Comparison of ENCODE assay signal across 22 cellular contexts in genomic region chr16:1786242-1787055, GRCh38. TPM values are rescaled to one million over a fixed set of nuclear protein-coding genes. Genes with fewer than 3 reads are reported as not detected.
A peak's percentile ranks its signal among the peaks of the same experiment; 100 is the strongest.
DNase-seq lines count a peak whose midpoint lies in the region; ATAC-seq and TF ChIP-seq lines count a peak whose summit lies in the region.
"Had no signal": no experiment of that assay in that cellular context is flagged by ENCODE, and none has a peak within 500 bp of the region (broad histone marks: within the 10 kb centered on the region; RNA-seq: fewer than 3 reads in every experiment).

No MANE protein-coding gene starts in this region.

- ATAC-seq in DND-41 (ENCODE audit: insufficient read depth, low read depth), result no peak
- ATAC-seq in activated CD8-positive, alpha-beta T cell treated with anti-CD3 and anti-CD28 coated beads for 36 hours, result no peak
- ATAC-seq: foreskin keratinocyte, left colon, Panc1 had no signal

- H2BK120ac ChIP-seq in mesenchymal stem cell (ENCODE audit: low read depth, low read length), result no peak overlapping the region

- H3K4me1 ChIP-seq in DND-41 (ENCODE audit: insufficient read depth, low read length), result peaks cover 30% of the 10 kb centered on the region
- H3K4me1 ChIP-seq in colonic mucosa, result peaks cover 2% of the 10 kb centered on the region
- peaks cover 11% of the 10 kb centered on the region for H3K4me1 ChIP-seq in mesenchymal stem cell (ENCODE audit: control insufficient read depth, insufficient read depth, low read depth, low read length)
- H3K4me1 ChIP-seq: foreskin keratinocyte had no signal

- H3K79me2 ChIP-seq in DND-41 (ENCODE audit: insufficient read depth, low read length), result peaks cover 62% of the 10 kb centered on the region

- H3K27ac ChIP-seq in DND-41 (ENCODE audit: low read length), result no peak overlapping the region
- H3K27ac ChIP-seq in colonic mucosa, result no peak overlapping the region
- no peak overlapping the region for H3K27ac ChIP-seq in mesenchymal stem cell (ENCODE audit: low read length, poor library complexity, severe bottlenecking)
- H3K27ac ChIP-seq: foreskin keratinocyte, neutrophil, sigmoid colon, vagina had no signal

- H3K36me3 Mint-ChIP-seq in MCF 10A (ENCODE audit: insufficient read depth, unreplicated experiment), result peaks cover 25% of the 10 kb centered on the region
- H3K36me3 Mint-ChIP-seq in activated CD8-positive, alpha-beta T cell treated with anti-CD3 and anti-CD28 coated beads for 36 hours (ENCODE audit: low read depth), result peaks cover 7% of the 10 kb centered on the region

- H3K4me2 ChIP-seq in DND-41 (ENCODE audit: insufficient read depth, low read length) (no peak overlapping the region), mesenchymal stem cell (ENCODE audit: low read length, poor library complexity, severe bottlenecking) (no peak overlapping the region)
- H3K4me2 ChIP-seq: SK-N-SH had no signal

- peaks cover 43% of the 10 kb centered on the region for H3K79me1 ChIP-seq in mesenchymal stem cell (replicated peaks; ENCODE audit: low read length, poor library complexity, severe bottlenecking)

- peaks cover 5% of the 10 kb centered on the region for H3K4me1 Mint-ChIP-seq in MCF 10A (ENCODE audit: insufficient read depth, unreplicated experiment)
- peaks cover 21% of the 10 kb centered on the region for H3K4me1 Mint-ChIP-seq in activated CD8-positive, alpha-beta T cell treated with anti-CD3 and anti-CD28 coated beads for 36 hours (ENCODE audit: low read depth)

- TF ChIP-seq CTCF in DND-41 (IDR thresholded peaks at IDR 0.05; ENCODE audit: borderline replicate concordance, extremely low read depth, low read length, poor library complexity, severe bottlenecking), result peak; percentile 10
- no peak for TF ChIP-seq CTCF in colonic mucosa (IDR thresholded peaks at IDR 0.05)
- TF ChIP-seq CTCF in MCF 10A (IDR thresholded peaks at IDR 0.05; ENCODE audit: unreplicated experiment), result no peak
- TF ChIP-seq CTCF in activated CD8-positive, alpha-beta T cell treated with anti-CD3 and anti-CD28 coated beads for 36 hours (IDR thresholded peaks at IDR 0.05), result no peak

- H3K4me3 Mint-ChIP-seq in MCF 10A (ENCODE audit: unreplicated experiment), result no peak overlapping the region
- H3K4me3 Mint-ChIP-seq in activated CD8-positive, alpha-beta T cell treated with anti-CD3 and anti-CD28 coated beads for 36 hours, result no peak overlapping the region

- H3K4me3 ChIP-seq in DND-41 (ENCODE audit: low read depth in 1 of 2, low read length in 2 of 2) (no peak overlapping the region), H7 (ENCODE audit: insufficient read depth, low read depth, low read length) (no peak overlapping the region), colonic mucosa (no peak overlapping the region), mesenchymal stem cell (ENCODE audit: insufficient read depth in 1 of 2, low read depth in 1 of 2, low read length in 2 of 2) (no peak overlapping the region)
- H3K4me3 ChIP-seq: sigmoid colon, vagina had no signal

- no peaks in the 10 kb centered on the region for H3K27me3 Mint-ChIP-seq in MCF 10A (ENCODE audit: insufficient read depth, unreplicated experiment)
- no peaks in the 10 kb centered on the region for H3K27me3 Mint-ChIP-seq in activated CD8-positive, alpha-beta T cell treated with anti-CD3 and anti-CD28 coated beads for 36 hours

- no peaks in the 10 kb centered on the region for H3K9me3 Mint-ChIP-seq in MCF 10A (ENCODE audit: unreplicated experiment)
- H3K9me3 Mint-ChIP-seq in activated CD8-positive, alpha-beta T cell treated with anti-CD3 and anti-CD28 coated beads for 36 hours, result no peaks in the 10 kb centered on the region

- no peak overlapping the region for H3K18ac ChIP-seq in mesenchymal stem cell (ENCODE audit: low read depth in 1 of 2, low read length in 2 of 2)

- no peak overlapping the region for H2BK5ac ChIP-seq in mesenchymal stem cell (ENCODE audit: low read depth, low read length, poor library complexity, severe bottlenecking)

- CTCF ChIA-PET in MCF 10A (lab: Yijun Ruan, JAX), result interaction anchor here (0.6 kb wide), 1 partner anchor 436 kb away, joined by 3 read pairs; no protein-coding TSS in a partner anchor
- CTCF ChIA-PET in activated CD8-positive, alpha-beta T cell treated with anti-CD3 and anti-CD28 coated beads for 36 hours (lab: Charles Lee), result no interaction called here

- POLR2A ChIA-PET in MCF 10A (lab: Yijun Ruan, JAX), result interaction anchor here (0.6 kb wide), 1 partner anchor 76 kb away, joined by 3 read pairs; no protein-coding TSS in a partner anchor
- POLR2A ChIA-PET in activated CD8-positive, alpha-beta T cell treated with anti-CD3 and anti-CD28 coated beads for 36 hours (lab: Charles Lee), result no interaction called here

- no TSS peak for BruUV-seq in MCF 10A (replicated peaks; lab: Mats Ljungman, UMichigan)

- no peak overlapping the region for H2AFZ ChIP-seq in DND-41 (ENCODE audit: low read depth, low read length)
- no peak overlapping the region for H2AFZ ChIP-seq in mesenchymal stem cell (ENCODE audit: low read depth, low read length)

- intact Hi-C loops in colonic mucosa (cut with DNase I), result no loop called here
- intact Hi-C loops in MCF 10A (cut with micrococcal nuclease), result no loop called here
- intact Hi-C loops in activated CD8-positive, alpha-beta T cell treated with anti-CD3 and anti-CD28 coated beads for 36 hours (cut with micrococcal nuclease), result no loop called here

- DNase-seq in DND-41 (no peak), H7 (peak; percentile 82), colonic mucosa (peak; percentile 16), mesenchymal stem cell (no peak), NCI-H524 treated with DMSO at 0.1 percent for 48 hours (lab: John Stamatoyannopoulos, UW) (no peak), MCF 10A (ENCODE audit: unreplicated experiment) (no peak)
- no peak for DNase-seq in activated CD8-positive, alpha-beta T cell treated with anti-CD3 and anti-CD28 coated beads for 36 hours
- DNase-seq: activated CD4-positive, alpha-beta T cell treated with anti-CD3 and anti-CD28 coated beads for 1 hour; activated naive CD4-positive, alpha-beta T cell; AML-193; COR-L47; EL; foreskin keratinocyte; Karpas-422; NCI-H1105; NCI-H82; sigmoid colon; SK-N-SH had no signal

- H3K9ac ChIP-seq in DND-41 (ENCODE audit: low read depth, low read length) (no peak overlapping the region), colonic mucosa (ENCODE audit: low read depth in 2 of 2, low read length in 2 of 2) (no peak overlapping the region), mesenchymal stem cell (ENCODE audit: low read length) (no peak overlapping the region)
- H3K9ac ChIP-seq: SK-N-SH had no signal

- H4K91ac ChIP-seq in mesenchymal stem cell (ENCODE audit: low read length), result peak overlapping the region; percentile 40

- H3K27me3 ChIP-seq in DND-41 (ENCODE audit: insufficient read depth, low read length, poor library complexity), result no peaks in the 10 kb centered on the region
- no peaks in the 10 kb centered on the region for H3K27me3 ChIP-seq in H7 (ENCODE audit: control insufficient read depth, insufficient read depth, low read length)
- no peaks in the 10 kb centered on the region for H3K27me3 ChIP-seq in colonic mucosa
- H3K27me3 ChIP-seq in mesenchymal stem cell (ENCODE audit: control insufficient read depth in 1 of 2, insufficient read depth in 1 of 2, low read length in 2 of 2), result no peaks in the 10 kb centered on the region
- H3K27me3 ChIP-seq: foreskin keratinocyte, neutrophil, sigmoid colon, vagina had no signal

- no peak overlapping the region for H3K27ac Mint-ChIP-seq in MCF 10A (ENCODE audit: low read depth, unreplicated experiment)
- H3K27ac Mint-ChIP-seq in activated CD8-positive, alpha-beta T cell treated with anti-CD3 and anti-CD28 coated beads for 36 hours, result no peak overlapping the region

- peaks cover 81% of the 10 kb centered on the region for H4K20me1 ChIP-seq in DND-41 (ENCODE audit: insufficient read depth, low read length)

- H2BK15ac ChIP-seq in mesenchymal stem cell (ENCODE audit: low read depth, poor library complexity, severe bottlenecking), result no peak overlapping the region

- H3K9me3 ChIP-seq in DND-41 (ENCODE audit: insufficient read depth, low read length, severe bottlenecking) (no peaks in the 10 kb centered on the region), colonic mucosa (no peaks in the 10 kb centered on the region), mesenchymal stem cell (ENCODE audit: control insufficient read depth, low read length) (no peaks in the 10 kb centered on the region)
- H3K9me3 ChIP-seq: neutrophil, sigmoid colon, SK-N-SH, vagina had no signal

- no peak overlapping the region for H3K4ac ChIP-seq in mesenchymal stem cell (ENCODE audit: low read depth in 1 of 2, low read length in 2 of 2)

- H2BK12ac ChIP-seq in mesenchymal stem cell (ENCODE audit: low read length in 2 of 2), result no peak overlapping the region

- H4K8ac ChIP-seq in mesenchymal stem cell (ENCODE audit: low read length), result no peak overlapping the region

- H3K36me3 ChIP-seq in DND-41 (ENCODE audit: insufficient read depth, low read length) (peaks cover 69% of the 10 kb centered on the region), H7 (replicated peaks; ENCODE audit: control insufficient read depth, insufficient read depth, low read length) (no peaks in the 10 kb centered on the region; the same call in none of the 2 replicates), colonic mucosa (no peaks in the 10 kb centered on the region), mesenchymal stem cell (ENCODE audit: control insufficient read depth in 1 of 2, insufficient read depth in 2 of 2, low read depth in 1 of 2, low read length in 2 of 2) (peaks cover 26 to 65% of the 10 kb centered on the region in 2 experiments)

- H3K23ac ChIP-seq in mesenchymal stem cell (ENCODE audit: low read length in 2 of 2), result no peak overlapping the region

- H2AK5ac ChIP-seq in mesenchymal stem cell (ENCODE audit: low read length, severe bottlenecking), result no peak overlapping the region

- WGBS in mesenchymal stem cell, result 94% methylated on average over 51 of the region's 51 CpGs

- no peak overlapping the region for H3K14ac ChIP-seq in mesenchymal stem cell (ENCODE audit: low read length in 2 of 2)

RNA-seq across cellular contexts. Expression of gene NUBP2, which starts 3.7 kb away (rescaled TPM):
- total RNA-seq in H7 (2014; rRNA removed; shearing (Covaris generic)), result 138 and 152 TPM in 2 replicates
- total RNA-seq in colonic mucosa (10 to 100 TPM; 30.0 to 72.8 TPM), MCF 10A (2022) (71.3 and 73.9 TPM in 2 replicates)
- polyA plus RNA-seq in mesenchymal stem cell (2013, experiment 1 of 2), result 34.4 TPM
- polyA plus RNA-seq in mesenchymal stem cell (2013, experiment 2 of 2), result 35.3 TPM
- total RNA-seq in activated CD8-positive, alpha-beta T cell treated with anti-CD3 and anti-CD28 coated beads for 36 hours, result 10 to 100 TPM; 43.5 to 45.0 TPM

RNA-seq across cellular contexts. Expression of gene SPSB3, which starts 4.1 kb away (rescaled TPM):
- total RNA-seq in H7 (2014; rRNA removed; shearing (Covaris generic)), result 43.3 and 60.4 TPM in 2 replicates
- total RNA-seq in colonic mucosa (10 to 100 TPM; 32.7 to 35.9 TPM), MCF 10A (2022) (21.6 and 22.2 TPM in 2 replicates)
- 15.8 TPM for polyA plus RNA-seq in mesenchymal stem cell (2013, experiment 1 of 2)
- 14.9 TPM for polyA plus RNA-seq in mesenchymal stem cell (2013, experiment 2 of 2)
- 10 to 100 TPM; 14.4 to 15.2 TPM for total RNA-seq in activated CD8-positive, alpha-beta T cell treated with anti-CD3 and anti-CD28 coated beads for 36 hours

RNA-seq across cellular contexts. Expression of gene IGFALS, which starts 7.1 kb away (rescaled TPM):
- not detected in 2 replicates for total RNA-seq in H7 (2014; rRNA removed; shearing (Covaris generic))
- total RNA-seq in colonic mucosa (1 to 10 TPM; 5.7 to 7.0 TPM), MCF 10A (2022) (not detected in 2 replicates)
- not detected for polyA plus RNA-seq in mesenchymal stem cell (2013, experiment 1 of 2)
- polyA plus RNA-seq in mesenchymal stem cell (2013, experiment 2 of 2), result not detected
- not detected for total RNA-seq in activated CD8-positive, alpha-beta T cell treated with anti-CD3 and anti-CD28 coated beads for 36 hours
- total RNA-seq: foreskin keratinocyte, vagina had no signal
- polyA plus RNA-seq: foreskin keratinocyte had no signal

RNA-seq across cellular contexts. Expression of gene MRPS34, which starts 13.5 kb away (rescaled TPM):
- total RNA-seq in H7 (2014; rRNA removed; shearing (Covaris generic)), result 304 and 324 TPM in 2 replicates
- total RNA-seq in colonic mucosa, result 100 to 1,000 TPM; 106 to 227 TPM
- 102 TPM for polyA plus RNA-seq in mesenchymal stem cell (2013, experiment 1 of 2)
- 101 TPM for polyA plus RNA-seq in mesenchymal stem cell (2013, experiment 2 of 2)
- 82.2 and 102 TPM in 2 replicates for total RNA-seq in MCF 10A (2022)
- 100 to 1,000 TPM; 175 to 193 TPM for total RNA-seq in activated CD8-positive, alpha-beta T cell treated with anti-CD3 and anti-CD28 coated beads for 36 hours

RNA-seq across cellular contexts. Expression of gene EME2, which starts 13.8 kb away (rescaled TPM):
- total RNA-seq in H7 (2014; rRNA removed; shearing (Covaris generic)), result 12.7 and 15.3 TPM in 2 replicates
- total RNA-seq in colonic mucosa (10 to 100 TPM; 16.7 to 30.6 TPM), MCF 10A (2022) (20.6 TPM in 2 replicates)
- 5.6 TPM for polyA plus RNA-seq in mesenchymal stem cell (2013, experiment 1 of 2)
- polyA plus RNA-seq in mesenchymal stem cell (2013, experiment 2 of 2), result 4.7 TPM
- 10 to 100 TPM; 15.5 to 15.6 TPM for total RNA-seq in activated CD8-positive, alpha-beta T cell treated with anti-CD3 and anti-CD28 coated beads for 36 hours

Comparison
In these comparisons a context has a peak if more than half of its experiments do, and no peak if none do; other contexts are left out.
1. DNase-seq: peak in H7 (single experiment) and colonic mucosa (single experiment); none in DND-41 (single experiment), mesenchymal stem cell (single experiment), NCI-H524 treated with DMSO at 0.1 percent for 48 hours (single experiment), MCF 10A (single experiment) and activated CD8-positive, alpha-beta T cell treated with anti-CD3 and anti-CD28 coated beads for 36 hours (single experiment).